In the genomic region with DNA sequence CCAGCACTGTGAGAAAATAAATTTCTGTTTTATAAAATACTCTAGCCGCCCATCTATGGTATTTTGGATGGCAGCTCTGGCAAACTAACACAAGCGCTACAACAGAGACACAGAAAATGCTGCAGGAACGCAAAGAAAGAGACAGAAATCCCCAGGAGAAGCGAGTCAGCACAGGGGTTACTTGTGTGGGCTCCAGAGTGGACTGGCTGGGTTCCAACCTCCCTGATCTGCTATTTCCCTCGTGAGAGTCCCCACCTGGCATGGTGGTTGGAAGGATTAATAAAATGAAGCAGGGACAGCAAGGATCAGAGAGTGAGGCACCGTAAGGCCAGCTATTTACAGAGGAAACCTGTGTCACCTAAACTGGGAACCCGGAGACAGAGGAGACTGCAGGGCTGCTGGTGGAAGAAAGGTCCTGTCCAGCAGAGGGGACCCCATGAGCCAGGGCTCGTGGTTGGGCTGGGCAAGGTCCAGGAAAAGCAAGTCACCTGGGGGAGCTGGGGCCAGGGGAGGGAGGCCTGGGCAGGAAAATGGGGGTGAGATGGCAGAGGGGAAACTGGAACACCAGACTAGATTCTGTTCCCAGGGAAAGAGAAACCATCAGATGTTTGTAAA, we compare ENCODE assay signal across 16 cellular contexts.
DNase-seq lines count a peak whose midpoint lies in the region; ATAC-seq and TF ChIP-seq lines count a peak whose summit lies in the region.
"Had no signal": no experiment of that assay in that cellular context is flagged by ENCODE, and none has a peak within 500 bp of the region (broad histone marks: within the 10 kb centered on the region; RNA-seq: fewer than 3 reads in every experiment).

No MANE protein-coding gene starts in this region.

- H3K36me3 Mint-ChIP-seq in CD8-positive, alpha-beta T cell = no peaks in the 10 kb centered on the region

- POLR2A ChIA-PET in CD8-positive, alpha-beta T cell (lab: Charles Lee) = no interaction called here

- intact Hi-C loops in gastrocnemius medialis (cut with DNase I; ENCODE audit: low total_unique reads) = loop anchor here (10.0 kb wide), 1 partner anchor 1199 kb away; no protein-coding TSS in a partner anchor
- intact Hi-C loops in CD8-positive, alpha-beta T cell (cut with DNase I, micrococcal nuclease) = no loop called here

- ATAC-seq in SK-N-SH treated with all-trans-retinoic acid at 6 μM for 48 hours (peak; percentile 33), gastrocnemius medialis (no peak), GM19463 (IDR thresholded peaks at IDR 0.05; ENCODE audit: unreplicated experiment) (no peak)
- ATAC-seq in CD8-positive, alpha-beta T cell = no peak

- H3K4me3 Mint-ChIP-seq in CD8-positive, alpha-beta T cell = no peak overlapping the region
- H3K4me3 Mint-ChIP-seq: stimulated activated naive CD8-positive, alpha-beta T cell treated with anti-CD3 and anti-CD28 coated beads, Interleukin-15, Interleukin-2, amounts not matched to agents 100 ng/mL and 50 ng/mL, for 24 hours had no signal

- DNase-seq in ELR (ENCODE audit: low read depth) (peak; percentile 23), fibroblast of villous mesenchyme (ENCODE audit: low read depth) (peak; percentile 38), gastrocnemius medialis (no peak), HCEC 1CT (no peak)
- DNase-seq in CD8-positive, alpha-beta T cell = no peak
- DNase-seq in activated CD4-positive, CD25-positive, alpha-beta regulatory T cell treated with anti-CD3 and anti-CD28 coated beads, Interleukin-2, amount 50 U/mL, for 72 hours = no peak
- DNase-seq: activated gamma-delta T cell treated with Interleukin-2 at 50 U/mL for 16 hours, AML-193, KG1, left lung, NCI-H1436, NCI-H345, WERI-Rb-1 had no signal

- TF ChIP-seq CTCF in fibroblast of villous mesenchyme (IDR thresholded peaks at IDR 0.05; ENCODE audit: insufficient read depth, low read depth, low read length) (no peak), gastrocnemius medialis (IDR thresholded peaks at IDR 0.05 in 4 of 5, conservative IDR thresholded peaks at IDR 0.05 in 1 of 5) (no peak)
- TF ChIP-seq CTCF in CD8-positive, alpha-beta T cell (IDR thresholded peaks at IDR 0.05) = no peak

- TF ChIP-seq POLR2A in gastrocnemius medialis (IDR thresholded peaks at IDR 0.05) = no peak

- peaks cover 2% of the 10 kb centered on the region for H3K27me3 Mint-ChIP-seq in CD8-positive, alpha-beta T cell (ENCODE audit: low read depth)
- H3K27me3 Mint-ChIP-seq: stimulated activated naive CD8-positive, alpha-beta T cell treated with anti-CD3 and anti-CD28 coated beads, Interleukin-15, Interleukin-2, amounts not matched to agents 100 ng/mL and 50 ng/mL, for 24 hours had no signal

- H3K27ac Mint-ChIP-seq in CD8-positive, alpha-beta T cell = no peak overlapping the region
- H3K27ac Mint-ChIP-seq: stimulated activated naive CD8-positive, alpha-beta T cell treated with anti-CD3 and anti-CD28 coated beads, Interleukin-15, Interleukin-2, amounts not matched to agents 100 ng/mL and 50 ng/mL, for 24 hours had no signal

- H3K4me1 ChIP-seq in gastrocnemius medialis = peaks cover 4% of the 10 kb centered on the region in 2 donors
- no peaks in the 10 kb centered on the region for H3K4me1 ChIP-seq in CD8-positive, alpha-beta T cell (ENCODE audit: insufficient read depth, low read length)
- H3K4me1 ChIP-seq: left lung had no signal

- H3K4me1 Mint-ChIP-seq in CD8-positive, alpha-beta T cell (ENCODE audit: low read depth) = no peaks in the 10 kb centered on the region

- peak overlapping the region; percentile 18 to 52 (median 40) for H3K27ac ChIP-seq in gastrocnemius medialis
- H3K27ac ChIP-seq in CD8-positive, alpha-beta T cell (ENCODE audit: low read depth, low read length) = no peak overlapping the region
- H3K27ac ChIP-seq: left lung, WERI-Rb-1 had no signal

- H3K36me3 ChIP-seq in gastrocnemius medialis = no peaks in the 10 kb centered on the region
- no peaks in the 10 kb centered on the region for H3K36me3 ChIP-seq in CD8-positive, alpha-beta T cell (ENCODE audit: insufficient read depth, low read length)
- H3K36me3 ChIP-seq: left lung, WERI-Rb-1 had no signal

- no peaks in the 10 kb centered on the region for H3K9me3 ChIP-seq in gastrocnemius medialis
- H3K9me3 ChIP-seq in CD8-positive, alpha-beta T cell (ENCODE audit: low read length) = no peaks in the 10 kb centered on the region
- H3K9me3 ChIP-seq: left lung had no signal

- in situ Hi-C loops in gastrocnemius medialis (cut with MboI; ENCODE audit: low sequenced_read_pairs in 4 of 4) = loop anchor here in 3 of 4 donors (25.0 kb wide), 1 partner anchor 142 kb away; a partner anchor contains a TSS

- H3K9me3 Mint-ChIP-seq in CD8-positive, alpha-beta T cell = no peaks in the 10 kb centered on the region
- H3K9me3 Mint-ChIP-seq: stimulated activated naive CD8-positive, alpha-beta T cell treated with anti-CD3 and anti-CD28 coated beads, Interleukin-15, Interleukin-2, amounts not matched to agents 100 ng/mL and 50 ng/mL, for 24 hours had no signal

- H3K4me3 ChIP-seq in fibroblast of villous mesenchyme (ENCODE audit: low read depth, low read length) = no peak overlapping the region
- no peak overlapping the region for H3K4me3 ChIP-seq in gastrocnemius medialis
- no peak overlapping the region for H3K4me3 ChIP-seq in CD8-positive, alpha-beta T cell (ENCODE audit: low read depth, low read length)
- H3K4me3 ChIP-seq: left lung had no signal

- CTCF ChIA-PET in CD8-positive, alpha-beta T cell (lab: Charles Lee) = interaction anchor here (1.4 kb wide), 1 partner anchor 16 kb away, joined by 3 read pairs; no protein-coding TSS in a partner anchor

- no peaks in the 10 kb centered on the region for H3K27me3 ChIP-seq in gastrocnemius medialis
- H3K27me3 ChIP-seq in CD8-positive, alpha-beta T cell (ENCODE audit: insufficient read depth, low read length) = no peaks in the 10 kb centered on the region
- H3K27me3 ChIP-seq: left lung had no signal

TF ChIP-seq in SK-N-SH treated with all-trans-retinoic acid at 6 μM for 48 hours, 23 proteins besides CTCF, POLR2A, EP300 and RAD21:
- no peak for TF ChIP-seq ZFP30 (CRISPR knock-in tag; IDR thresholded peaks at IDR 0.05)
- no peak for TF ChIP-seq TCF4 (CRISPR knock-in tag; IDR thresholded peaks at IDR 0.05; ENCODE audit: borderline replicate concordance)
- no peak for TF ChIP-seq ZNF565 (CRISPR knock-in tag; conservative IDR thresholded peaks at IDR 0.05; ENCODE audit: low read depth)
- no peak for TF ChIP-seq ESRRG (CRISPR knock-in tag; IDR thresholded peaks at IDR 0.05)
- TF ChIP-seq, protein P1, sequence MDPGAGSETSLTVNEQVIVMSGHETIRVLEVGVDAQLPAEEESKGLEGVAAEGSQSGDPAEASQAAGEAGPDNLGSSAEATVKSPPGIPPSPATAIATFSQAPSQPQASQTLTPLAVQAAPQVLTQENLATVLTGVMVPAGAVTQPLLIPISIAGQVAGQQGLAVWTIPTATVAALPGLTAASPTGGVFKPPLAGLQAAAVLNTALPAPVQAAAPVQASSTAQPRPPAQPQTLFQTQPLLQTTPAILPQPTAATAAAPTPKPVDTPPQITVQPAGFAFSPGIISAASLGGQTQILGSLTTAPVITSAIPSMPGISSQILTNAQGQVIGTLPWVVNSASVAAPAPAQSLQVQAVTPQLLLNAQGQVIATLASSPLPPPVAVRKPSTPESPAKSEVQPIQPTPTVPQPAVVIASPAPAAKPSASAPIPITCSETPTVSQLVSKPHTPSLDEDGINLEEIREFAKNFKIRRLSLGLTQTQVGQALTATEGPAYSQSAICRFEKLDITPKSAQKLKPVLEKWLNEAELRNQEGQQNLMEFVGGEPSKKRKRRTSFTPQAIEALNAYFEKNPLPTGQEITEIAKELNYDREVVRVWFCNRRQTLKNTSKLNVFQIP (CRISPR knock-in tag; IDR thresholded peaks at IDR 0.05; ENCODE audit: borderline replicate concordance, low read depth) = no peak
- TF ChIP-seq OSR1 (CRISPR knock-in tag; IDR thresholded peaks at IDR 0.05) = no peak
- no peak for TF ChIP-seq ZNF8 (CRISPR knock-in tag; IDR thresholded peaks at IDR 0.05)
- TF ChIP-seq ARNTL (CRISPR knock-in tag; IDR thresholded peaks at IDR 0.05; ENCODE audit: borderline replicate concordance, low read depth) = no peak
- TF ChIP-seq, protein P2, sequence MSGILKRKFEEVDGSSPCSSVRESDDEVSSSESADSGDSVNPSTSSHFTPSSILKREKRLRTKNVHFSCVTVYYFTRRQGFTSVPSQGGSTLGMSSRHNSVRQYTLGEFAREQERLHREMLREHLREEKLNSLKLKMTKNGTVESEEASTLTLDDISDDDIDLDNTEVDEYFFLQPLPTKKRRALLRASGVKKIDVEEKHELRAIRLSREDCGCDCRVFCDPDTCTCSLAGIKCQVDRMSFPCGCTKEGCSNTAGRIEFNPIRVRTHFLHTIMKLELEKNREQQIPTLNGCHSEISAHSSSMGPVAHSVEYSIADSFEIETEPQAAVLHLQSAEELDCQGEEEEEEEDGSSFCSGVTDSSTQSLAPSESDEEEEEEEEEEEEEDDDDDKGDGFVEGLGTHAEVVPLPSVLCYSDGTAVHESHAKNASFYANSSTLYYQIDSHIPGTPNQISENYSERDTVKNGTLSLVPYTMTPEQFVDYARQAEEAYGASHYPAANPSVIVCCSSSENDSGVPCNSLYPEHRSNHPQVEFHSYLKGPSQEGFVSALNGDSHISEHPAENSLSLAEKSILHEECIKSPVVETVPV (CRISPR knock-in tag; IDR thresholded peaks at IDR 0.05) = no peak
- no peak for TF ChIP-seq CSDC2 (CRISPR knock-in tag; IDR thresholded peaks at IDR 0.05)

Comparison
In these comparisons a context has a peak if more than half of its experiments do, and no peak if none do; other contexts are left out.
1. DNase-seq: peak in ELR (single experiment) and fibroblast of villous mesenchyme (single experiment); none in gastrocnemius medialis (0 of 2), CD8-positive, alpha-beta T cell (0 of 7), HCEC 1CT (single experiment) and activated CD4-positive, CD25-positive, alpha-beta regulatory T cell treated with anti-CD3 and anti-CD28 coated beads, Interleukin-2, amount 50 U/mL, for 72 hours (single experiment).